Comparison of ENCODE assay signal across 8 cellular contexts in the genomic region with DNA sequence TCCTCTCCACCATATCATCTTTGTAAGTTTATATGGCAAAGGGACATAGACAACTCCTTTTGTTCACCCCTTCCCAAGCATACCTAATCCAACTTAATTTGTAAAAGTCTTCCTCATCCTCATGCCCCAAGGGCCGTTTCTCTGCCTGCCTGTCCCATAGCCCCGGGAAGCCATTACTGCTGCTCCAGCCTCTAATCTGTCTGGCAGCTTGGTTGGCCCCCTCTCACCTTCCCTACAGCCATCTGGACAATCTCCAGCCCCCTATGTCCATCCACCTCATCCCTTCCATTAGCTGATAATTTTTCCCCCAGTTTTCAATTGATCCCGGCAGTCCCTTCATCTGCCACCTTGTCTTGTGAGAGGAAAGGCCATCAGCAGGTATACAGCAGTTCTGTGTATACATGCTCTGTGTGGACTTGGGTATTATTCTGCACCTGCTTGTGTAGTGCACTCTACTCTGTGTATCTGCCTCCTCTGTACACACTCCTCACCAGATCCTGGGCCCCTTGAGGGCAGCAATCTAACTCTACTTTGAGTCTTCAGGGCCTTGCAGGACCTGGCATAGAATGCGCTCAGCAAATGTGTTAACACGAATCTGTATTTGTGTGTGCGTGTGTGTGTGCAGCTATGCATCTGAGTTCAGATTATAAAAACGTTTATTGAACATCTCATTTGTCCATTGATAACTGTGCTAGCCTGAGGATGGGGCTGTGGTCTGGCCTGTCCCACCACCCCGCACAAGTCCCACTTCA. TPM values are rescaled to one million over a fixed set of nuclear protein-coding genes. Genes with fewer than 3 reads are reported as not detected.
DNase-seq lines count a peak whose midpoint lies in the region; ATAC-seq and TF ChIP-seq lines count a peak whose summit lies in the region.

No MANE protein-coding gene starts in this region.

- ATAC-seq in heart right ventricle (no peak), HG02870 (IDR thresholded peaks at IDR 0.05; ENCODE audit: unreplicated experiment) (no peak)
- peak; percentile 3 for ATAC-seq in stimulated activated effector memory CD8-positive, alpha-beta T cell treated with anti-CD3 and anti-CD28 coated beads, Interleukin-12 subunit alpha, Interleukin-12 subunit beta, amount 100 ng/mL, for 72 hours
- ATAC-seq in activated CD4-positive, CD25-positive, alpha-beta regulatory T cell treated with anti-CD3 and anti-CD28 coated beads, Interleukin-2, amount 50 U/mL, for 24 hours = no peak

- 27 to 29% methylated on average over 8 of the region's 8 CpGs for WGBS in heart right ventricle, 2 donors

- H3K27me3 Mint-ChIP-seq in activated CD4-positive, alpha-beta memory T cell treated with anti-CD3 and anti-CD28 coated beads for 36 hours = no peaks in the 10 kb centered on the region

- peak overlapping the region; percentile 98 for H3K27ac Mint-ChIP-seq in activated CD4-positive, alpha-beta memory T cell treated with anti-CD3 and anti-CD28 coated beads for 36 hours
- peak overlapping the region; percentile 99 for H3K27ac Mint-ChIP-seq in stimulated activated effector memory CD8-positive, alpha-beta T cell treated with anti-CD3 and anti-CD28 coated beads, Interleukin-12 subunit alpha, Interleukin-12 subunit beta, amount 100 ng/mL, for 72 hours

- H3K36me3 ChIP-seq in Karpas-422 (ENCODE audit: insufficient read depth, low read length) (no peaks in the 10 kb centered on the region), heart right ventricle (no peaks in the 10 kb centered on the region)

- H2AFZ ChIP-seq in Karpas-422 (ENCODE audit: low read length) = peak overlapping the region; percentile 58; the same call in 1 of the 2 replicates

- no peaks in the 10 kb centered on the region for H3K9me3 Mint-ChIP-seq in activated CD4-positive, alpha-beta memory T cell treated with anti-CD3 and anti-CD28 coated beads for 36 hours
- H3K9me3 Mint-ChIP-seq in stimulated activated effector memory CD8-positive, alpha-beta T cell treated with anti-CD3 and anti-CD28 coated beads, Interleukin-12 subunit alpha, Interleukin-12 subunit beta, amount 100 ng/mL, for 72 hours = no peaks in the 10 kb centered on the region

- peak overlapping the region; percentile 73 for H3K4me3 Mint-ChIP-seq in activated CD4-positive, alpha-beta memory T cell treated with anti-CD3 and anti-CD28 coated beads for 36 hours
- H3K4me3 Mint-ChIP-seq in stimulated activated effector memory CD8-positive, alpha-beta T cell treated with anti-CD3 and anti-CD28 coated beads, Interleukin-12 subunit alpha, Interleukin-12 subunit beta, amount 100 ng/mL, for 72 hours = peak overlapping the region; percentile 81

- intact Hi-C loops in activated CD4-positive, alpha-beta memory T cell treated with anti-CD3 and anti-CD28 coated beads for 36 hours (cut with micrococcal nuclease) = loop anchor here (5.0 to 10.0 kb wide), 5 partner anchors 68 to 409 kb away; a partner anchor contains a TSS
- intact Hi-C loops in heart right ventricle (cut with DNase I) = loop anchor here in 4 of 10 donors (5.0 to 10.0 kb wide), 6 partner anchors 42 to 388 kb away; a partner anchor contains a TSS

- H3K4me1 Mint-ChIP-seq in activated CD4-positive, alpha-beta memory T cell treated with anti-CD3 and anti-CD28 coated beads for 36 hours (ENCODE audit: low read depth) = peaks cover 65% of the 10 kb centered on the region
- H3K4me1 Mint-ChIP-seq in stimulated activated effector memory CD8-positive, alpha-beta T cell treated with anti-CD3 and anti-CD28 coated beads, Interleukin-12 subunit alpha, Interleukin-12 subunit beta, amount 100 ng/mL, for 72 hours = peaks cover 70% of the 10 kb centered on the region

- no peaks in the 10 kb centered on the region for H3K9me2 ChIP-seq in Karpas-422 (replicated peaks; ENCODE audit: insufficient read depth, low read length)

- peak overlapping the region; percentile 99 for H3K27ac ChIP-seq in Karpas-422 (ENCODE audit: low read length)
- peak overlapping the region; percentile 97 to 100 (median 100) for H3K27ac ChIP-seq in heart right ventricle

- peak overlapping the region; percentile 90 for H3K4me2 ChIP-seq in Karpas-422 (ENCODE audit: low read depth, low read length, poor library complexity, severe bottlenecking)

- H3K27me3 ChIP-seq in Karpas-422 (ENCODE audit: low read length) = no peaks in the 10 kb centered on the region
- no peaks in the 10 kb centered on the region for H3K27me3 ChIP-seq in heart right ventricle

- H3K4me1 ChIP-seq in Karpas-422 (ENCODE audit: low read length) (peaks cover 62% of the 10 kb centered on the region), heart right ventricle (peaks cover 22 to 77% (median 62%) of the 10 kb centered on the region in 9 donors)

- TF ChIP-seq CTCF in heart right ventricle (IDR thresholded peaks at IDR 0.05) = no peak

- H3K79me2 ChIP-seq in Karpas-422 (ENCODE audit: low read length) = peaks cover 13% of the 10 kb centered on the region

- H3K4me3 ChIP-seq in Karpas-422 (ENCODE audit: low read length) = peak overlapping the region; percentile 70
- peak overlapping the region in 9 of 10 donors; percentile 15 to 46 (median 41) for H3K4me3 ChIP-seq in heart right ventricle

- CTCF ChIA-PET in activated CD4-positive, alpha-beta memory T cell treated with anti-CD3 and anti-CD28 coated beads for 36 hours (lab: Charles Lee) = interaction anchor here (1.1 to 11.4 kb wide), 8 partner anchors 14 to 224 kb away, joined by 3 to 180 read pairs (median 4); a partner anchor contains a TSS

- H4K20me1 ChIP-seq in Karpas-422 (ENCODE audit: insufficient read depth, low read depth, low read length) = peaks cover under 1% of the 10 kb centered on the region; the same call in 1 of the 2 replicates

- H3K9ac ChIP-seq in Karpas-422 (ENCODE audit: low read length) = peak overlapping the region; percentile 85

- POLR2A ChIA-PET in activated CD4-positive, alpha-beta memory T cell treated with anti-CD3 and anti-CD28 coated beads for 36 hours (lab: Charles Lee) = interaction anchor here (0.6 to 7.8 kb wide), 7 partner anchors 14 to 243 kb away, joined by 3 to 103 read pairs (median 3); no protein-coding TSS in a partner anchor

- no peaks in the 10 kb centered on the region for H3K36me3 Mint-ChIP-seq in activated CD4-positive, alpha-beta memory T cell treated with anti-CD3 and anti-CD28 coated beads for 36 hours
- peaks cover 25% of the 10 kb centered on the region for H3K36me3 Mint-ChIP-seq in stimulated activated effector memory CD8-positive, alpha-beta T cell treated with anti-CD3 and anti-CD28 coated beads, Interleukin-12 subunit alpha, Interleukin-12 subunit beta, amount 100 ng/mL, for 72 hours

- DNase-seq in DMS153 (lab: John Stamatoyannopoulos, UW) (peak; percentile 79), Karpas-422 (peak; percentile 79), heart right ventricle (no peak), Ammon's horn (ENCODE audit: low spot score) (no peak)
- peak; percentile 58 for DNase-seq in activated CD4-positive, alpha-beta memory T cell treated with anti-CD3 and anti-CD28 coated beads for 36 hours
- DNase-seq in stimulated activated effector memory CD8-positive, alpha-beta T cell treated with anti-CD3 and anti-CD28 coated beads, Interleukin-12 subunit alpha, Interleukin-12 subunit beta, amount 100 ng/mL, for 72 hours (ENCODE audit: low spot score in 2 of 2) = no peak

- H3K9me3 ChIP-seq in Karpas-422 (ENCODE audit: low read length) (no peaks in the 10 kb centered on the region), heart right ventricle (no peaks in the 10 kb centered on the region)

RNA-seq across cellular contexts. Expression of a gene that starts 3.7 kb away (rescaled TPM):
- 22.3 and 24.7 TPM in 2 replicates for total RNA-seq in Karpas-422 (2014; rRNA removed; shearing (Covaris generic); ENCODE audit: low replicate concordance)
- total RNA-seq in activated CD4-positive, alpha-beta memory T cell treated with anti-CD3 and anti-CD28 coated beads for 36 hours = 10 to 100 TPM; 35.9 to 39.7 TPM
- 100 to 1,000 TPM in 4 of 10 donors, 10 to 100 TPM in 6; 81.1 to 127 (median 96.5) TPM for total RNA-seq in heart right ventricle
- 10 to 100 TPM; 31.6 to 37.7 TPM for polyA plus RNA-seq in heart right ventricle

Comparison
In these comparisons a context has a peak if more than half of its experiments do, and no peak if none do; other contexts are left out.
1. DNase-seq: peak in DMS153 (single experiment), Karpas-422 (single experiment) and activated CD4-positive, alpha-beta memory T cell treated with anti-CD3 and anti-CD28 coated beads for 36 hours (single experiment); none in heart right ventricle (0 of 2), stimulated activated effector memory CD8-positive, alpha-beta T cell treated with anti-CD3 and anti-CD28 coated beads, Interleukin-12 subunit alpha, Interleukin-12 subunit beta, amount 100 ng/mL, for 72 hours (0 of 2) and Ammon's horn (single experiment).